Comparison of ENCODE assay signal across 1 cellular context in genomic region chr17:81393684-81394376, GRCh38.
TF ChIP-seq lines count a peak whose summit lies in the region.

No MANE protein-coding gene starts in this region.

TF ChIP-seq in K562, 482 proteins besides CTCF, POLR2A, EP300 and RAD21 (continued from another document and continues in another):
- TF ChIP-seq HMBOX1 (IDR thresholded peaks at IDR 0.05): no peak
- TF ChIP-seq FOSL1 (tag; conservative IDR thresholded peaks at IDR 0.05): 0 out of 2 replicates have a peak, but pooled peaks have one; percentile 41
- peak; percentile 51; the same call in 1 of the 2 replicates for TF ChIP-seq ZNF263 (CRISPR knock-in tag; IDR thresholded peaks at IDR 0.05; ENCODE audit: borderline replicate concordance)
- peak; percentile 90 for TF ChIP-seq FOXM1 (IDR thresholded peaks at IDR 0.05; ENCODE audit: low read depth)
- TF ChIP-seq FOXM1 (CRISPR knock-in tag; IDR thresholded peaks at IDR 0.05; ENCODE audit: low read depth): no peak
- TF ChIP-seq VEZF1 (CRISPR knock-in tag; IDR thresholded peaks at IDR 0.05): peak; percentile 90
- TF ChIP-seq TEAD1 (CRISPR knock-in tag; IDR thresholded peaks at IDR 0.05): peak in 1 of 2 experiments; percentile 58; a peak in 2 of 4 replicates
- TF ChIP-seq, protein P1, sequence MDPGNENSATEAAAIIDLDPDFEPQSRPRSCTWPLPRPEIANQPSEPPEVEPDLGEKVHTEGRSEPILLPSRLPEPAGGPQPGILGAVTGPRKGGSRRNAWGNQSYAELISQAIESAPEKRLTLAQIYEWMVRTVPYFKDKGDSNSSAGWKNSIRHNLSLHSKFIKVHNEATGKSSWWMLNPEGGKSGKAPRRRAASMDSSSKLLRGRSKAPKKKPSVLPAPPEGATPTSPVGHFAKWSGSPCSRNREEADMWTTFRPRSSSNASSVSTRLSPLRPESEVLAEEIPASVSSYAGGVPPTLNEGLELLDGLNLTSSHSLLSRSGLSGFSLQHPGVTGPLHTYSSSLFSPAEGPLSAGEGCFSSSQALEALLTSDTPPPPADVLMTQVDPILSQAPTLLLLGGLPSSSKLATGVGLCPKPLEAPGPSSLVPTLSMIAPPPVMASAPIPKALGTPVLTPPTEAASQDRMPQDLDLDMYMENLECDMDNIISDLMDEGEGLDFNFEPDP (CRISPR knock-in tag; IDR thresholded peaks at IDR 0.05): no peak
- peak; percentile 92 for TF ChIP-seq E2F1 (CRISPR knock-in tag; IDR thresholded peaks at IDR 0.05)
- TF ChIP-seq ZNF146 (CRISPR knock-in tag; IDR thresholded peaks at IDR 0.05; ENCODE audit: unreplicated experiment): no peak
- peak; percentile 90 for TF ChIP-seq SMAD4 (CRISPR knock-in tag; conservative IDR thresholded peaks at IDR 0.05)
- TF ChIP-seq, protein P2, sequence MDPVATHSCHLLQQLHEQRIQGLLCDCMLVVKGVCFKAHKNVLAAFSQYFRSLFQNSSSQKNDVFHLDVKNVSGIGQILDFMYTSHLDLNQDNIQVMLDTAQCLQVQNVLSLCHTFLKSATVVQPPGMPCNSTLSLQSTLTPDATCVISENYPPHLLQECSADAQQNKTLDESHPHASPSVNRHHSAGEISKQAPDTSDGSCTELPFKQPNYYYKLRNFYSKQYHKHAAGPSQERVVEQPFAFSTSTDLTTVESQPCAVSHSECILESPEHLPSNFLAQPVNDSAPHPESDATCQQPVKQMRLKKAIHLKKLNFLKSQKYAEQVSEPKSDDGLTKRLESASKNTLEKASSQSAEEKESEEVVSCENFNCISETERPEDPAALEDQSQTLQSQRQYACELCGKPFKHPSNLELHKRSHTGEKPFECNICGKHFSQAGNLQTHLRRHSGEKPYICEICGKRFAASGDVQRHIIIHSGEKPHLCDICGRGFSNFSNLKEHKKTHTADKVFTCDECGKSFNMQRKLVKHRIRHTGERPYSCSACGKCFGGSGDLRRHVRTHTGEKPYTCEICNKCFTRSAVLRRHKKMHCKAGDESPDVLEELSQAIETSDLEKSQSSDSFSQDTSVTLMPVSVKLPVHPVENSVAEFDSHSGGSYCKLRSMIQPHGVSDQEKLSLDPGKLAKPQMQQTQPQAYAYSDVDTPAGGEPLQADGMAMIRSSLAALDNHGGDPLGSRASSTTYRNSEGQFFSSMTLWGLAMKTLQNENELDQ (CRISPR knock-in tag; IDR thresholded peaks at IDR 0.05; ENCODE audit: borderline replicate concordance): no peak
- peak; percentile 75; the same call in 1 of the 2 replicates for TF ChIP-seq GATAD2B (IDR thresholded peaks at IDR 0.05; ENCODE audit: borderline replicate concordance)
- peak; percentile 54; the same call in 1 of the 2 replicates for TF ChIP-seq ATF6 (CRISPR knock-in tag; IDR thresholded peaks at IDR 0.05)
- TF ChIP-seq PHF8 (IDR thresholded peaks at IDR 0.05; ENCODE audit: borderline replicate concordance, low read length): peak; percentile 55; the same call in 1 of the 2 replicates
- TF ChIP-seq WHSC1 (IDR thresholded peaks at IDR 0.05; ENCODE audit: low read length): no peak
- no peak for TF ChIP-seq HEY1 (CRISPR knock-in tag; IDR thresholded peaks at IDR 0.05; ENCODE audit: borderline replicate concordance)
- peak; percentile 100 for TF ChIP-seq NFIC (IDR thresholded peaks at IDR 0.05)
- TF ChIP-seq RBM14 (IDR thresholded peaks at IDR 0.05; ENCODE audit: borderline replicate concordance, insufficient read depth, low read depth, low read length): no peak
- TF ChIP-seq ZNF121 (CRISPR knock-in tag; conservative IDR thresholded peaks at IDR 0.05): peak; percentile 63; the same call in 1 of the 2 replicates
- TF ChIP-seq RBM22 (IDR thresholded peaks at IDR 0.05; ENCODE audit: low read depth, low read length, poor library complexity, severe bottlenecking): peak; percentile 42
- TF ChIP-seq, protein P3, sequence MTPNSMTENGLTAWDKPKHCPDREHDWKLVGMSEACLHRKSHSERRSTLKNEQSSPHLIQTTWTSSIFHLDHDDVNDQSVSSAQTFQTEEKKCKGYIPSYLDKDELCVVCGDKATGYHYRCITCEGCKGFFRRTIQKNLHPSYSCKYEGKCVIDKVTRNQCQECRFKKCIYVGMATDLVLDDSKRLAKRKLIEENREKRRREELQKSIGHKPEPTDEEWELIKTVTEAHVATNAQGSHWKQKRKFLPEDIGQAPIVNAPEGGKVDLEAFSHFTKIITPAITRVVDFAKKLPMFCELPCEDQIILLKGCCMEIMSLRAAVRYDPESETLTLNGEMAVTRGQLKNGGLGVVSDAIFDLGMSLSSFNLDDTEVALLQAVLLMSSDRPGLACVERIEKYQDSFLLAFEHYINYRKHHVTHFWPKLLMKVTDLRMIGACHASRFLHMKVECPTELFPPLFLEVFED (CRISPR knock-in tag; conservative IDR thresholded peaks at IDR 0.05): no peak
- TF ChIP-seq CCAR2 (IDR thresholded peaks at IDR 0.05; ENCODE audit: low read depth, low read length): no peak
- TF ChIP-seq KDM4B (IDR thresholded peaks at IDR 0.05; ENCODE audit: borderline replicate concordance in 2 of 2, low read depth in 1 of 2): peak in 1 of 2 experiments; percentile 80; a peak in 1 of 4 replicates
- no peak for TF ChIP-seq MCM7 (IDR thresholded peaks at IDR 0.05)
- peak; percentile 98 for TF ChIP-seq SMARCA5 (IDR thresholded peaks at IDR 0.05)
- no peak for TF ChIP-seq C11orf30 (IDR thresholded peaks at IDR 0.05; ENCODE audit: low read depth)
- TF ChIP-seq REST (CRISPR knock-in tag; IDR thresholded peaks at IDR 0.05; ENCODE audit: low read depth): no peak
- TF ChIP-seq MBD1 (CRISPR knock-in tag; IDR thresholded peaks at IDR 0.05): no peak
- TF ChIP-seq RFX1 (IDR thresholded peaks at IDR 0.05): no peak
- TF ChIP-seq, protein P4, sequence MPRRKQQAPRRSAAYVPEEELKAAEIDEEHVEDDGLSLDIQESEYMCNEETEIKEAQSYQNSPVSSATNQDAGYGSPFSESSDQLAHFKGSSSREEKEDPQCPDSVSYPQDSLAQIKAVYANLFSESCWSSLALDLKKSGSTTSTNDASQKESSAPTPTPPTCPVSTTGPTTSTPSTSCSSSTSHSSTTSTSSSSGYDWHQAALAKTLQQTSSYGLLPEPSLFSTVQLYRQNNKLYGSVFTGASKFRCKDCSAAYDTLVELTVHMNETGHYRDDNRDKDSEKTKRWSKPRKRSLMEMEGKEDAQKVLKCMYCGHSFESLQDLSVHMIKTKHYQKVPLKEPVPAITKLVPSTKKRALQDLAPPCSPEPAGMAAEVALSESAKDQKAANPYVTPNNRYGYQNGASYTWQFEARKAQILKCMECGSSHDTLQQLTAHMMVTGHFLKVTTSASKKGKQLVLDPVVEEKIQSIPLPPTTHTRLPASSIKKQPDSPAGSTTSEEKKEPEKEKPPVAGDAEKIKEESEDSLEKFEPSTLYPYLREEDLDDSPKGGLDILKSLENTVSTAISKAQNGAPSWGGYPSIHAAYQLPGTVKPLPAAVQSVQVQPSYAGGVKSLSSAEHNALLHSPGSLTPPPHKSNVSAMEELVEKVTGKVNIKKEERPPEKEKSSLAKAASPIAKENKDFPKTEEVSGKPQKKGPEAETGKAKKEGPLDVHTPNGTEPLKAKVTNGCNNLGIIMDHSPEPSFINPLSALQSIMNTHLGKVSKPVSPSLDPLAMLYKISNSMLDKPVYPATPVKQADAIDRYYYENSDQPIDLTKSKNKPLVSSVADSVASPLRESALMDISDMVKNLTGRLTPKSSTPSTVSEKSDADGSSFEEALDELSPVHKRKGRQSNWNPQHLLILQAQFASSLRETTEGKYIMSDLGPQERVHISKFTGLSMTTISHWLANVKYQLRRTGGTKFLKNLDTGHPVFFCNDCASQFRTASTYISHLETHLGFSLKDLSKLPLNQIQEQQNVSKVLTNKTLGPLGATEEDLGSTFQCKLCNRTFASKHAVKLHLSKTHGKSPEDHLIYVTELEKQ (CRISPR knock-in tag; IDR thresholded peaks at IDR 0.05): no peak
- TF ChIP-seq, protein P5, sequence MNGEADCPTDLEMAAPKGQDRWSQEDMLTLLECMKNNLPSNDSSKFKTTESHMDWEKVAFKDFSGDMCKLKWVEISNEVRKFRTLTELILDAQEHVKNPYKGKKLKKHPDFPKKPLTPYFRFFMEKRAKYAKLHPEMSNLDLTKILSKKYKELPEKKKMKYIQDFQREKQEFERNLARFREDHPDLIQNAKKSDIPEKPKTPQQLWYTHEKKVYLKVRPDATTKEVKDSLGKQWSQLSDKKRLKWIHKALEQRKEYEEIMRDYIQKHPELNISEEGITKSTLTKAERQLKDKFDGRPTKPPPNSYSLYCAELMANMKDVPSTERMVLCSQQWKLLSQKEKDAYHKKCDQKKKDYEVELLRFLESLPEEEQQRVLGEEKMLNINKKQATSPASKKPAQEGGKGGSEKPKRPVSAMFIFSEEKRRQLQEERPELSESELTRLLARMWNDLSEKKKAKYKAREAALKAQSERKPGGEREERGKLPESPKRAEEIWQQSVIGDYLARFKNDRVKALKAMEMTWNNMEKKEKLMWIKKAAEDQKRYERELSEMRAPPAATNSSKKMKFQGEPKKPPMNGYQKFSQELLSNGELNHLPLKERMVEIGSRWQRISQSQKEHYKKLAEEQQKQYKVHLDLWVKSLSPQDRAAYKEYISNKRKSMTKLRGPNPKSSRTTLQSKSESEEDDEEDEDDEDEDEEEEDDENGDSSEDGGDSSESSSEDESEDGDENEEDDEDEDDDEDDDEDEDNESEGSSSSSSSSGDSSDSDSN (IDR thresholded peaks at IDR 0.05; ENCODE audit: borderline replicate concordance in 1 of 2, low read depth in 2 of 2, low read length in 2 of 2): peak; percentile 76 to 91
